ENCODE assay signal across 2 cellular contexts in the genomic region with DNA sequence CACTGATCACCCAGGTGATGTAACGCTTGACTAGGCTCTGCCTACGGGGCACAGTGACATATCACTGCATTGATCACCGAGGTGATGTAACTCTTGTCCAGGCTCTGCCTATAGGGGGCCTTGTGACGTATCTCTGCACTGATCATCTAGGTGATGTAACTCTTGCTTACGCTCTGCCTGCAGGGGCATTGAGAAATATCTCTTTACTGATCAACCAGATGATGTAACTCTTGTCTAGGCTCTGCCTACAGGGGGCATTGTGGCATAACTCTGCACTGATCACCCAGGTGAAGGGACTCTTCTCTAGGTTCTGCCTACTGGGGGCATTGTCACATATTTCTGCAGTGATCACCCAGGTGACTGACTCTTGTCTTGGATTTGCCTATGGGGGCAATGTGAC.
TF ChIP-seq lines count a peak whose summit lies in the region.
"Not testable (repeated sequence)": the region's sequence is repeated elsewhere in the genome, so short reads cannot be mapped to it uniquely, and the experiment has no call there.

No MANE protein-coding gene starts in this region.

TF ChIP-seq in HEK293, 187 proteins besides CTCF, POLR2A, EP300 and RAD21:
- TF ChIP-seq ZNF654 (tag by site-specific recombination; IDR thresholded peaks at IDR 0.05; ENCODE audit: low read depth), result peak; percentile 17; the same call in 1 of the 2 replicates
- peak; percentile 92 for TF ChIP-seq ATF2 (tag by site-specific recombination; IDR thresholded peaks at IDR 0.05; ENCODE audit: low read depth)
- TF ChIP-seq ZEB2 (tag by site-specific recombination; IDR thresholded peaks at IDR 0.05), result peak; percentile 96
- TF ChIP-seq ZNF433 (tag by site-specific recombination; IDR thresholded peaks at IDR 0.05; ENCODE audit: low read depth), result 0 out of 2 replicates have a peak, but pooled peaks have one; percentile 1
- TF ChIP-seq ZXDB (tag by site-specific recombination; IDR thresholded peaks at IDR 0.05), result peak; percentile 38; the same call in 1 of the 2 replicates
- TF ChIP-seq, protein P1, sequence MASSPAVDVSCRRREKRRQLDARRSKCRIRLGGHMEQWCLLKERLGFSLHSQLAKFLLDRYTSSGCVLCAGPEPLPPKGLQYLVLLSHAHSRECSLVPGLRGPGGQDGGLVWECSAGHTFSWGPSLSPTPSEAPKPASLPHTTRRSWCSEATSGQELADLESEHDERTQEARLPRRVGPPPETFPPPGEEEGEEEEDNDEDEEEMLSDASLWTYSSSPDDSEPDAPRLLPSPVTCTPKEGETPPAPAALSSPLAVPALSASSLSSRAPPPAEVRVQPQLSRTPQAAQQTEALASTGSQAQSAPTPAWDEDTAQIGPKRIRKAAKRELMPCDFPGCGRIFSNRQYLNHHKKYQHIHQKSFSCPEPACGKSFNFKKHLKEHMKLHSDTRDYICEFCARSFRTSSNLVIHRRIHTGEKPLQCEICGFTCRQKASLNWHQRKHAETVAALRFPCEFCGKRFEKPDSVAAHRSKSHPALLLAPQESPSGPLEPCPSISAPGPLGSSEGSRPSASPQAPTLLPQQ (tag by site-specific recombination; IDR thresholded peaks at IDR 0.05), result 0 out of 2 replicates have a peak, but pooled peaks have one; percentile 4
- TF ChIP-seq, protein P2, sequence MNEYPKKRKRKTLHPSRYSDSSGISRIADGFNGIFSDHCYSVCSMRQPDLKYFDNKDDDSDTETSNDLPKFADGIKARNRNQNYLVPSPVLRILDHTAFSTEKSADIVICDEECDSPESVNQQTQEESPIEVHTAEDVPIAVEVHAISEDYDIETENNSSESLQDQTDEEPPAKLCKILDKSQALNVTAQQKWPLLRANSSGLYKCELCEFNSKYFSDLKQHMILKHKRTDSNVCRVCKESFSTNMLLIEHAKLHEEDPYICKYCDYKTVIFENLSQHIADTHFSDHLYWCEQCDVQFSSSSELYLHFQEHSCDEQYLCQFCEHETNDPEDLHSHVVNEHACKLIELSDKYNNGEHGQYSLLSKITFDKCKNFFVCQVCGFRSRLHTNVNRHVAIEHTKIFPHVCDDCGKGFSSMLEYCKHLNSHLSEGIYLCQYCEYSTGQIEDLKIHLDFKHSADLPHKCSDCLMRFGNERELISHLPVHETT (tag by site-specific recombination; IDR thresholded peaks at IDR 0.05), result peak; percentile 58; the same call in 1 of the 2 replicates
- TF ChIP-seq ZNF24 (tag by site-specific recombination; IDR thresholded peaks at IDR 0.05), result 0 out of 2 replicates have a peak, but pooled peaks have one; percentile 43
- TF ChIP-seq, protein P3, sequence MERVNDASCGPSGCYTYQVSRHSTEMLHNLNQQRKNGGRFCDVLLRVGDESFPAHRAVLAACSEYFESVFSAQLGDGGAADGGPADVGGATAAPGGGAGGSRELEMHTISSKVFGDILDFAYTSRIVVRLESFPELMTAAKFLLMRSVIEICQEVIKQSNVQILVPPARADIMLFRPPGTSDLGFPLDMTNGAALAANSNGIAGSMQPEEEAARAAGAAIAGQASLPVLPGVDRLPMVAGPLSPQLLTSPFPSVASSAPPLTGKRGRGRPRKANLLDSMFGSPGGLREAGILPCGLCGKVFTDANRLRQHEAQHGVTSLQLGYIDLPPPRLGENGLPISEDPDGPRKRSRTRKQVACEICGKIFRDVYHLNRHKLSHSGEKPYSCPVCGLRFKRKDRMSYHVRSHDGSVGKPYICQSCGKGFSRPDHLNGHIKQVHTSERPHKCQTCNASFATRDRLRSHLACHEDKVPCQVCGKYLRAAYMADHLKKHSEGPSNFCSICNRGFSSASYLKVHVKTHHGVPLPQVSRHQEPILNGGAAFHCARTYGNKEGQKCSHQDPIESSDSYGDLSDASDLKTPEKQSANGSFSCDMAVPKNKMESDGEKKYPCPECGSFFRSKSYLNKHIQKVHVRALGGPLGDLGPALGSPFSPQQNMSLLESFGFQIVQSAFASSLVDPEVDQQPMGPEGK (tag by site-specific recombination; IDR thresholded peaks at IDR 0.05), result peak; percentile 37; the same call in 1 of the 2 replicates
- peak; percentile 77 for TF ChIP-seq ZBTB21 (tag by site-specific recombination; IDR thresholded peaks at IDR 0.05)
- 0 out of 2 replicates have a peak, but pooled peaks have one; percentile 31 for TF ChIP-seq INSM2 (tag by site-specific recombination; IDR thresholded peaks at IDR 0.05)
- peak; percentile 94 for TF ChIP-seq ZNF629 (tag by site-specific recombination; IDR thresholded peaks at IDR 0.05)
- 0 out of 2 replicates have a peak, but pooled peaks have one; percentile 23 for TF ChIP-seq GLIS2 (tag by site-specific recombination; IDR thresholded peaks at IDR 0.05)

TF ChIP-seq in HepG2, 621 proteins besides CTCF, POLR2A, EP300 and RAD21 (continues in another document):
- TF ChIP-seq FOXA3 (CRISPR knock-in tag; IDR thresholded peaks at IDR 0.05) (peak; percentile 61), NFKBIZ (CRISPR knock-in tag; IDR thresholded peaks at IDR 0.05) (peak; percentile 57; the same call in 1 of the 2 replicates), ATF3 (CRISPR knock-in tag; IDR thresholded peaks at IDR 0.05) (peak; percentile 94), SATB2 (CRISPR knock-in tag; IDR thresholded peaks at IDR 0.05) (0 out of 2 replicates have a peak, but pooled peaks have one; percentile 34), HMGXB4 (CRISPR knock-in tag; IDR thresholded peaks at IDR 0.05; ENCODE audit: borderline replicate concordance in 1 of 2, low read depth in 1 of 2) (0 out of 4 replicates have a peak, but pooled peaks have one; percentile 25 to 44), FOSL2 (CRISPR knock-in tag; IDR thresholded peaks at IDR 0.05) (peak; percentile 69), HNF4A (CRISPR knock-in tag; IDR thresholded peaks at IDR 0.05) (0 out of 2 replicates have a peak, but pooled peaks have one; percentile 28), IRF2 (CRISPR knock-in tag; IDR thresholded peaks at IDR 0.05) (0 out of 2 replicates have a peak, but pooled peaks have one; percentile 35), ZBTB33 (CRISPR knock-in tag; IDR thresholded peaks at IDR 0.05) (peak; percentile 68; the same call in 1 of the 2 replicates), FOXA1 (CRISPR knock-in tag; IDR thresholded peaks at IDR 0.05) (0 out of 2 replicates have a peak, but pooled peaks have one; percentile 28), ATF4 (CRISPR knock-in tag; IDR thresholded peaks at IDR 0.05) (peak in 1 of 2 experiments; percentile 90; a peak in 2 of 4 replicates), RXRB (CRISPR knock-in tag; IDR thresholded peaks at IDR 0.05; ENCODE audit: borderline replicate concordance) (peak; percentile 67), KAT7 (CRISPR knock-in tag; IDR thresholded peaks at IDR 0.05; ENCODE audit: borderline replicate concordance) (0 out of 2 replicates have a peak, but pooled peaks have one; percentile 29), ATF7 (IDR thresholded peaks at IDR 0.05) (peak; percentile 88), CREB1 (IDR thresholded peaks at IDR 0.05) (peak; percentile 87), CREB1 (CRISPR knock-in tag; IDR thresholded peaks at IDR 0.05) (peak; percentile 83), ZBTB21 (CRISPR knock-in tag; IDR thresholded peaks at IDR 0.05) (peak; percentile 93), ATF2 (CRISPR knock-in tag; IDR thresholded peaks at IDR 0.05) (peak; percentile 92), YEATS4 (CRISPR knock-in tag; IDR thresholded peaks at IDR 0.05; ENCODE audit: borderline replicate concordance) (peak; percentile 40; the same call in 1 of the 2 replicates), ZMYM4 (CRISPR knock-in tag; IDR thresholded peaks at IDR 0.05) (peak; percentile 52), THAP11 (CRISPR knock-in tag; IDR thresholded peaks at IDR 0.05) (peak; percentile 41; the same call in 1 of the 2 replicates), FOXO1 (CRISPR knock-in tag; IDR thresholded peaks at IDR 0.05) (peak; percentile 75), MED1 (CRISPR knock-in tag; IDR thresholded peaks at IDR 0.05) (peak; percentile 75), ZNF264 (CRISPR knock-in tag; IDR thresholded peaks at IDR 0.05) (0 out of 2 replicates have a peak, but pooled peaks have one; percentile 46), ZNF331 (CRISPR knock-in tag; IDR thresholded peaks at IDR 0.05) (peak; percentile 81), CEBPG (CRISPR knock-in tag; IDR thresholded peaks at IDR 0.05) (peak; percentile 97), MIXL1 (CRISPR knock-in tag; IDR thresholded peaks at IDR 0.05) (0 out of 2 replicates have a peak, but pooled peaks have one; percentile 27)
- TF ChIP-seq, protein P4, sequence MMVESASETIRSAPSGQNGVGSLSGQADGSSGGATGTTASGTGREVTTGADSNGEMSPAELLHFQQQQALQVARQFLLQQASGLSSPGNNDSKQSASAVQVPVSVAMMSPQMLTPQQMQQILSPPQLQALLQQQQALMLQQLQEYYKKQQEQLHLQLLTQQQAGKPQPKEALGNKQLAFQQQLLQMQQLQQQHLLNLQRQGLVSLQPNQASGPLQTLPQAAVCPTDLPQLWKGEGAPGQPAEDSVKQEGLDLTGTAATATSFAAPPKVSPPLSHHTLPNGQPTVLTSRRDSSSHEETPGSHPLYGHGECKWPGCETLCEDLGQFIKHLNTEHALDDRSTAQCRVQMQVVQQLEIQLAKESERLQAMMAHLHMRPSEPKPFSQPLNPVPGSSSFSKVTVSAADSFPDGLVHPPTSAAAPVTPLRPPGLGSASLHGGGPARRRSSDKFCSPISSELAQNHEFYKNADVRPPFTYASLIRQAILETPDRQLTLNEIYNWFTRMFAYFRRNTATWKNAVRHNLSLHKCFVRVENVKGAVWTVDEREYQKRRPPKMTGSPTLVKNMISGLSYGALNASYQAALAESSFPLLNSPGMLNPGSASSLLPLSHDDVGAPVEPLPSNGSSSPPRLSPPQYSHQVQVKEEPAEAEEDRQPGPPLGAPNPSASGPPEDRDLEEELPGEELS (CRISPR knock-in tag; IDR thresholded peaks at IDR 0.05), result peak; percentile 48; the same call in 1 of the 2 replicates
- TF ChIP-seq, protein P5, sequence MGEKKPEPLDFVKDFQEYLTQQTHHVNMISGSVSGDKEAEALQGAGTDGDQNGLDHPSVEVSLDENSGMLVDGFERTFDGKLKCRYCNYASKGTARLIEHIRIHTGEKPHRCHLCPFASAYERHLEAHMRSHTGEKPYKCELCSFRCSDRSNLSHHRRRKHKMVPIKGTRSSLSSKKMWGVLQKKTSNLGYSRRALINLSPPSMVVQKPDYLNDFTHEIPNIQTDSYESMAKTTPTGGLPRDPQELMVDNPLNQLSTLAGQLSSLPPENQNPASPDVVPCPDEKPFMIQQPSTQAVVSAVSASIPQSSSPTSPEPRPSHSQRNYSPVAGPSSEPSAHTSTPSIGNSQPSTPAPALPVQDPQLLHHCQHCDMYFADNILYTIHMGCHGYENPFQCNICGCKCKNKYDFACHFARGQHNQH (CRISPR knock-in tag; IDR thresholded peaks at IDR 0.05), result 0 out of 2 replicates have a peak, but pooled peaks have one; percentile 25
- not testable (repeated sequence) for TF ChIP-seq FOXA1 (IDR thresholded peaks at IDR 0.05); ATF7 (CRISPR knock-in tag; IDR thresholded peaks at IDR 0.05)
- TF ChIP-seq, protein P6, sequence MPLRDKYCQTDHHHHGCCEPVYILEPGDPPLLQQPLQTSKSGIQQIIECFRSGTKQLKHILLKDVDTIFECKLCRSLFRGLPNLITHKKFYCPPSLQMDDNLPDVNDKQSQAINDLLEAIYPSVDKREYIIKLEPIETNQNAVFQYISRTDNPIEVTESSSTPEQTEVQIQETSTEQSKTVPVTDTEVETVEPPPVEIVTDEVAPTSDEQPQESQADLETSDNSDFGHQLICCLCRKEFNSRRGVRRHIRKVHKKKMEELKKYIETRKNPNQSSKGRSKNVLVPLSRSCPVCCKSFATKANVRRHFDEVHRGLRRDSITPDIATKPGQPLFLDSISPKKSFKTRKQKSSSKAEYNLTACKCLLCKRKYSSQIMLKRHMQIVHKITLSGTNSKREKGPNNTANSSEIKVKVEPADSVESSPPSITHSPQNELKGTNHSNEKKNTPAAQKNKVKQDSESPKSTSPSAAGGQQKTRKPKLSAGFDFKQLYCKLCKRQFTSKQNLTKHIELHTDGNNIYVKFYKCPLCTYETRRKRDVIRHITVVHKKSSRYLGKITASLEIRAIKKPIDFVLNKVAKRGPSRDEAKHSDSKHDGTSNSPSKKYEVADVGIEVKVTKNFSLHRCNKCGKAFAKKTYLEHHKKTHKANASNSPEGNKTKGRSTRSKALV (CRISPR knock-in tag; IDR thresholded peaks at IDR 0.05), result 0 out of 2 replicates have a peak, but pooled peaks have one; percentile 31
